ENCODE assay signal across 8 cellular contexts in genomic region chr12:54207539-54208267, GRCh38. TPM values are rescaled to one million over a fixed set of nuclear protein-coding genes. Genes with fewer than 3 reads are reported as not detected.
DNase-seq lines count a peak whose midpoint lies in the region; ATAC-seq and TF ChIP-seq lines count a peak whose summit lies in the region.

No MANE protein-coding gene starts in this region.

- H3K27me3 ChIP-seq in H7 (ENCODE audit: control insufficient read depth, insufficient read depth, low read length) (peaks cover 49% of the 10 kb centered on the region), right lobe of liver (no peaks in the 10 kb centered on the region)

- WGBS in right lobe of liver (ENCODE audit: insufficient coverage, low coverage, low lambda C conversion rate, missing lambda C conversion rate) = 29% methylated on average over 9 of the region's 16 CpGs

- no peaks in the 10 kb centered on the region for H3K9me3 ChIP-seq in right lobe of liver

- TF ChIP-seq CTCF in right lobe of liver (IDR thresholded peaks at IDR 0.05) = peak; percentile 80 to 88 (median 86)

- ATAC-seq in right lobe of liver (peak; percentile 84 to 92 (median 90)), GM18861 (IDR thresholded peaks at IDR 0.05; ENCODE audit: unreplicated experiment) (no peak)

- no peak for TF ChIP-seq POLR2A in right lobe of liver (IDR thresholded peaks at IDR 0.05)

- DNase-seq in DMS79 (lab: John Stamatoyannopoulos, UW) = peak; percentile 40
- DNase-seq in H7 = peak; percentile 93
- DNase-seq in NCI-H2029 (lab: John Stamatoyannopoulos, UW) = peak; percentile 64
- peak; percentile 57 for DNase-seq in activated CD4-positive, CD25-positive, alpha-beta regulatory T cell treated with anti-CD3 and anti-CD28 coated beads, Interleukin-2, amount 50 U/mL, for 16 hours (ENCODE audit: low read depth, low spot score)
- peak; percentile 47 for DNase-seq in central memory CD4-positive, alpha-beta T cell
- peak; percentile 66 to 76 (median 68) for DNase-seq in right lobe of liver
- peak; percentile 49 for DNase-seq in stimulated activated CD8-positive, alpha-beta memory T cell treated with anti-CD3 and anti-CD28 coated beads, Interleukin-12 subunit alpha, Interleukin-12 subunit beta, amount 100 ng/mL, for 4 hours (ENCODE audit: low read depth)

- no peaks in the 10 kb centered on the region for H3K4me1 ChIP-seq in right lobe of liver

- no peak overlapping the region for H3K27ac ChIP-seq in right lobe of liver

- intact Hi-C loops in right lobe of liver (cut with DNase I) = loop anchor here in 1 of 2 donors (5.0 to 10.0 kb wide), 2 partner anchors 173 to 200 kb away; partner anchors contain the start of genes HOXC5 and HOXC8

- H3K4me3 ChIP-seq in H7 (ENCODE audit: insufficient read depth, low read depth, low read length) (no peak overlapping the region), right lobe of liver (no peak overlapping the region)

- no peaks in the 10 kb centered on the region for H3K36me3 ChIP-seq in H7 (replicated peaks; ENCODE audit: control insufficient read depth, insufficient read depth, low read length)
- no peaks in the 10 kb centered on the region for H3K36me3 ChIP-seq in right lobe of liver

RNA-seq across cellular contexts. Expression of gene SMUG1, which starts 18.9 kb away (rescaled TPM):
- 33.8 and 40.2 TPM in 2 replicates for total RNA-seq in H7 (2014; rRNA removed; shearing (Covaris generic))
- total RNA-seq in right lobe of liver = 10 to 100 TPM; 14.1 to 25.5 (median 22.4) TPM

Comparison
In these comparisons a context has a peak if more than half of its experiments do, and no peak if none do; other contexts are left out.
1. DNase-seq: peak in every context shown above with its lines; median percentile 93 in H7; 68 in right lobe of liver; 64 in NCI-H2029; 57 in activated CD4-positive, CD25-positive, alpha-beta regulatory T cell treated with anti-CD3 and anti-CD28 coated beads, Interleukin-2, amount 50 U/mL, for 16 hours; 49 in stimulated activated CD8-positive, alpha-beta memory T cell treated with anti-CD3 and anti-CD28 coated beads, Interleukin-12 subunit alpha, Interleukin-12 subunit beta, amount 100 ng/mL, for 4 hours; 47 in central memory CD4-positive, alpha-beta T cell; 40 in DMS79.